ENCODE assay signal across 1 cellular context in the genomic region with DNA sequence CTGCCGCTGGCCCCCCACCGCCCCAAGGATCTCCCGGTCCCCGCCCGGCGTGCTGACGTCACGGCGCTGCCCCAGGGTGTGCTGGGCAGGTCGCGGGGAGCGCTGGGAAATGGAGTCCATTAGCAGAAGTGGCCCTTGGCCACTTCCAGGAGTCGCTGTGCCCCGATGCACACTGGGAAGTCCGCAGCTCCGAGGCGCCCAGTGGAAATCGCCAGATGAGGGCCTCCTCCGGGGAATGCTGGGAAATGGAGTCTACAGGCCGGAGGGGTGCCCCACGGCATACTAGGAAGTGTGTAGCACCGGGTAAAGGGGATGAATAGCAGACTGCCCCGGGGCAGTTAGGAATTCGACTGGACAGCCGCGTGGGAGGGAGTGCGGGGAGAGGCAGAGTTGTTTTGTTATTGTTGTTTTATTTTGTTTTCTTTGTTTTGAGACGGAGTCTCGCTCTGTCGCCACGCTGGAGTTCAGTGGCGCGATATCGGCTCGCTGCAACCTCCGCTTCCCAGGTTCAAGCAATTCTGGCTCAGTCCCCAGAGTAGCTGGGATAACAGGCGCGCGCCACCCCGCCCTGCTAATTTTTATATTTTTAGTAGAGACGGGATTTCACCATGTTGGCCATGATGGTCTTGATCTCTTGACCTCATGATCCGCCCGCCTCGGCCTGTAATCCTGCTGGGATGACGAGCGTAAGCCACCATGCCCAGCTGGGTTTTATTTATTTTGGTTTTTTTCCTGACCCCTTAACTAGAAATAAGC.
A peak's percentile ranks its signal among the peaks of the same experiment; 100 is the strongest.
TF ChIP-seq lines count a peak whose summit lies in the region.

PPP1R12C (minus strand) TSS at position 2 of the 756 bp plus-strand sequence. CDS start 94 bp downstream, outside the sequence.

TF ChIP-seq in HepG2, 621 proteins besides CTCF, POLR2A, EP300 and RAD21 (continued from another document and continues in another):
- TF ChIP-seq, protein P1, sequence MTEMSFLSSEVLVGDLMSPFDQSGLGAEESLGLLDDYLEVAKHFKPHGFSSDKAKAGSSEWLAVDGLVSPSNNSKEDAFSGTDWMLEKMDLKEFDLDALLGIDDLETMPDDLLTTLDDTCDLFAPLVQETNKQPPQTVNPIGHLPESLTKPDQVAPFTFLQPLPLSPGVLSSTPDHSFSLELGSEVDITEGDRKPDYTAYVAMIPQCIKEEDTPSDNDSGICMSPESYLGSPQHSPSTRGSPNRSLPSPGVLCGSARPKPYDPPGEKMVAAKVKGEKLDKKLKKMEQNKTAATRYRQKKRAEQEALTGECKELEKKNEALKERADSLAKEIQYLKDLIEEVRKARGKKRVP (CRISPR knock-in tag; IDR thresholded peaks at IDR 0.05): 0 out of 4 replicates have a peak, but pooled peaks of 1 of the 2 experiments have one; percentile 11
- TF ChIP-seq RFXANK (CRISPR knock-in tag; IDR thresholded peaks at IDR 0.05) (peak; percentile 77; the same call in 1 of the 2 replicates), THYN1 (CRISPR knock-in tag; IDR thresholded peaks at IDR 0.05; ENCODE audit: borderline replicate concordance, low read depth) (no peak), RCOR2 (CRISPR knock-in tag; IDR thresholded peaks at IDR 0.05) (0 out of 2 replicates have a peak, but pooled peaks have one; percentile 17), ZFP90 (CRISPR knock-in tag; IDR thresholded peaks at IDR 0.05; ENCODE audit: borderline replicate concordance) (0 out of 2 replicates have a peak, but pooled peaks have one; percentile 20), ZNF350 (CRISPR knock-in tag; IDR thresholded peaks at IDR 0.05; ENCODE audit: borderline replicate concordance, low read depth) (peak; percentile 69; the same call in 1 of the 2 replicates), THAP9 (CRISPR knock-in tag; IDR thresholded peaks at IDR 0.05; ENCODE audit: borderline replicate concordance) (peak; percentile 63; the same call in 1 of the 2 replicates), SOX13 (IDR thresholded peaks at IDR 0.05) (no peak), SOX13 (CRISPR knock-in tag; conservative IDR thresholded peaks at IDR 0.05 in 1 of 2, IDR thresholded peaks at IDR 0.05 in 1 of 2) (peak in 1 of 2 experiments; percentile 14; a peak in 1 of 4 replicates), PATZ1 (CRISPR knock-in tag; IDR thresholded peaks at IDR 0.05) (peak; percentile 99), THAP11 (CRISPR knock-in tag; IDR thresholded peaks at IDR 0.05) (peak; percentile 97), CBFB (CRISPR knock-in tag; IDR thresholded peaks at IDR 0.05) (peak; percentile 58; the same call in 1 of the 2 replicates), KDM5A (IDR thresholded peaks at IDR 0.05; ENCODE audit: borderline replicate concordance, low read length) (peak; percentile 26; the same call in 1 of the 2 replicates), MBD4 (IDR thresholded peaks at IDR 0.05; ENCODE audit: borderline replicate concordance, low read length) (no peak), ZNF317 (CRISPR knock-in tag; IDR thresholded peaks at IDR 0.05) (peak; percentile 61), SP5 (CRISPR knock-in tag; IDR thresholded peaks at IDR 0.05; ENCODE audit: borderline replicate concordance, low read depth) (no peak; the same call in 1 of the 2 replicates), DMAP1 (CRISPR knock-in tag; IDR thresholded peaks at IDR 0.05) (peak; percentile 56), ZNF501 (CRISPR knock-in tag; IDR thresholded peaks at IDR 0.05) (peak; percentile 31; the same call in 1 of the 2 replicates), BCL6 (CRISPR knock-in tag; IDR thresholded peaks at IDR 0.05) (peak; percentile 35; the same call in 1 of the 2 replicates), MED1 (CRISPR knock-in tag; IDR thresholded peaks at IDR 0.05) (peak; percentile 52; the same call in 1 of the 2 replicates), CAMTA2 (CRISPR knock-in tag; IDR thresholded peaks at IDR 0.05; ENCODE audit: borderline replicate concordance) (0 out of 2 replicates have a peak, but pooled peaks have one; percentile 49), IRF2 (CRISPR knock-in tag; IDR thresholded peaks at IDR 0.05) (peak; percentile 95), MAZ (IDR thresholded peaks at IDR 0.05; ENCODE audit: borderline replicate concordance, low read depth, low read length) (peak; percentile 71), MAZ (CRISPR knock-in tag; IDR thresholded peaks at IDR 0.05; ENCODE audit: low read depth) (no peak; the same call in 1 of the 2 replicates), NR1H2 (CRISPR knock-in tag; IDR thresholded peaks at IDR 0.05; ENCODE audit: borderline replicate concordance, low read depth) (no peak), HIVEP1 (CRISPR knock-in tag; IDR thresholded peaks at IDR 0.05) (peak; percentile 53; the same call in 1 of the 2 replicates), HOXA3 (CRISPR knock-in tag; IDR thresholded peaks at IDR 0.05) (peak; percentile 67; the same call in 1 of the 2 replicates), NCOA1 (CRISPR knock-in tag; IDR thresholded peaks at IDR 0.05) (no peak), HOXA5 (CRISPR knock-in tag; IDR thresholded peaks at IDR 0.05) (peak; percentile 56; the same call in 1 of the 2 replicates), FOXK2 (IDR thresholded peaks at IDR 0.05) (0 out of 2 replicates have a peak, but pooled peaks have one; percentile 12), NAIF1 (CRISPR knock-in tag; IDR thresholded peaks at IDR 0.05; ENCODE audit: borderline replicate concordance) (no peak), ARID2 (CRISPR knock-in tag; IDR thresholded peaks at IDR 0.05; ENCODE audit: borderline replicate concordance) (no peak), YEATS4 (CRISPR knock-in tag; IDR thresholded peaks at IDR 0.05; ENCODE audit: borderline replicate concordance) (peak; percentile 25; the same call in 1 of the 2 replicates), HMGXB3 (CRISPR knock-in tag; IDR thresholded peaks at IDR 0.05; ENCODE audit: borderline replicate concordance) (peak; percentile 79; the same call in 1 of the 2 replicates)
- TF ChIP-seq, protein P2, sequence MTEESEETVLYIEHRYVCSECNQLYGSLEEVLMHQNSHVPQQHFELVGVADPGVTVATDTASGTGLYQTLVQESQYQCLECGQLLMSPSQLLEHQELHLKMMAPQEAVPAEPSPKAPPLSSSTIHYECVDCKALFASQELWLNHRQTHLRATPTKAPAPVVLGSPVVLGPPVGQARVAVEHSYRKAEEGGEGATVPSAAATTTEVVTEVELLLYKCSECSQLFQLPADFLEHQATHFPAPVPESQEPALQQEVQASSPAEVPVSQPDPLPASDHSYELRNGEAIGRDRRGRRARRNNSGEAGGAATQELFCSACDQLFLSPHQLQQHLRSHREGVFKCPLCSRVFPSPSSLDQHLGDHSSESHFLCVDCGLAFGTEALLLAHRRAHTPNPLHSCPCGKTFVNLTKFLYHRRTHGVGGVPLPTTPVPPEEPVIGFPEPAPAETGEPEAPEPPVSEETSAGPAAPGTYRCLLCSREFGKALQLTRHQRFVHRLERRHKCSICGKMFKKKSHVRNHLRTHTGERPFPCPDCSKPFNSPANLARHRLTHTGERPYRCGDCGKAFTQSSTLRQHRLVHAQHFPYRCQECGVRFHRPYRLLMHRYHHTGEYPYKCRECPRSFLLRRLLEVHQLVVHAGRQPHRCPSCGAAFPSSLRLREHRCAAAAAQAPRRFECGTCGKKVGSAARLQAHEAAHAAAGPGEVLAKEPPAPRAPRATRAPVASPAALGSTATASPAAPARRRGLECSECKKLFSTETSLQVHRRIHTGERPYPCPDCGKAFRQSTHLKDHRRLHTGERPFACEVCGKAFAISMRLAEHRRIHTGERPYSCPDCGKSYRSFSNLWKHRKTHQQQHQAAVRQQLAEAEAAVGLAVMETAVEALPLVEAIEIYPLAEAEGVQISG (CRISPR knock-in tag; IDR thresholded peaks at IDR 0.05): peak; percentile 87
- TF ChIP-seq, protein P3, sequence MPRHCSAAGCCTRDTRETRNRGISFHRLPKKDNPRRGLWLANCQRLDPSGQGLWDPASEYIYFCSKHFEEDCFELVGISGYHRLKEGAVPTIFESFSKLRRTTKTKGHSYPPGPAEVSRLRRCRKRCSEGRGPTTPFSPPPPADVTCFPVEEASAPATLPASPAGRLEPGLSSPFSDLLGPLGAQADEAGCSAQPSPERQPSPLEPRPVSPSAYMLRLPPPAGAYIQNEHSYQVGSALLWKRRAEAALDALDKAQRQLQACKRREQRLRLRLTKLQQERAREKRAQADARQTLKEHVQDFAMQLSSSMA (CRISPR knock-in tag; IDR thresholded peaks at IDR 0.05): peak; percentile 54; the same call in 1 of the 2 replicates
